In the genomic region with DNA sequence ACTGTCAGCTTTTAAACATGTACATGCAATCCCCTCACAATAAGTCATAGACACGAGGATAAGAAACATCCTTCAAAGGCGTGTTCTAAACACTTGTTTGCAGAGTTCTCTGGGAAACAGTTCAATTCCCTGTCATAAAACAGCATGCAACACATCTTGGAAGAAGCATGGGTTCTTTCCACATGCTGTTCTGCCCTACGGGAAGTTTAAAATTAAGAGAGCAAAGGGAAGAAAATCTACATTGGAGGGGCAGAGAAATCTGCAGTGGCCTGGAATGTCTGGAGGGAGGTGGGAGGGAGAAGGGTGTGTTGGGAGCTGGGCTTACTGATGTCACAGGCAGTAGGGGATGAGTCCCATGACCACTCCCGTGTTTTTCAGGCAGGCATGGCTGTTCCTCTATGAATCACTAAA, we compare ENCODE assay signal across 17 cellular contexts.
DNase-seq lines count a peak whose midpoint lies in the region; ATAC-seq, FAIRE-seq and TF ChIP-seq lines count a peak whose summit lies in the region.
"Had no signal": no experiment of that assay in that cellular context is flagged by ENCODE, and none has a peak within 500 bp of the region (broad histone marks: within the 10 kb centered on the region; RNA-seq: fewer than 3 reads in every experiment).

No MANE protein-coding gene starts in this region.

- H3K27ac ChIP-seq in sigmoid colon (peak overlapping the region in 3 of 4 donors; percentile 4 to 38 (median 12)), body of pancreas (no peak overlapping the region)
- H3K27ac ChIP-seq: heart left ventricle had no signal

- no peak for TF ChIP-seq POLR2A in sigmoid colon (IDR thresholded peaks at IDR 0.05)
- TF ChIP-seq POLR2A in body of pancreas (IDR thresholded peaks at IDR 0.05): no peak

- no peaks in the 10 kb centered on the region for H3K9me3 ChIP-seq in sigmoid colon
- H3K9me3 ChIP-seq in body of pancreas: no peaks in the 10 kb centered on the region
- H3K9me3 ChIP-seq: heart left ventricle had no signal

- peaks cover 11% of the 10 kb centered on the region for H3K4me1 Mint-ChIP-seq in activated T-cell treated with anti-CD3 and anti-CD28 coated beads, Interleukin-2, amount 50 U/mL, for 72 hours (ENCODE audit: low read depth)

- H3K27ac Mint-ChIP-seq in activated T-cell treated with anti-CD3 and anti-CD28 coated beads, Interleukin-2, amount 50 U/mL, for 72 hours: no peak overlapping the region
- H3K27ac Mint-ChIP-seq: activated T-cell treated with anti-CD3 and anti-CD28 coated beads, Interleukin-2, amount 50 U/mL, for 24 hours; IgD-negative memory B cell; stimulated activated naive CD8-positive, alpha-beta T cell treated with anti-CD3 and anti-CD28 coated beads, Interleukin-15, amount 100 ng/mL, for 72 hours had no signal

- DNase-seq in GM03348 (ENCODE audit: low spot score): peak; percentile 29
- peak; percentile 65 for DNase-seq in bronchial epithelial cell (ENCODE audit: low read depth)
- peak; percentile 35 to 63 for DNase-seq in foreskin fibroblast
- DNase-seq in sigmoid colon: no peak
- DNase-seq in cerebellum (ENCODE audit: low spot score): no peak
- no peak for DNase-seq in activated T-cell treated with anti-CD3 and anti-CD28 coated beads, Interleukin-2, amount 50 U/mL, for 72 hours
- DNase-seq in body of pancreas: no peak
- DNase-seq: activated naive CD8-positive, alpha-beta T cell treated with anti-CD3 and anti-CD28 coated beads, Interleukin-2, amount 10 ng/mL, durations not matched to agents 7 days and 5 days; activated T-cell treated with anti-CD3 and anti-CD28 coated beads, Interleukin-2, amount 50 U/mL, for 24 hours; cerebellar nuclear complex; heart left ventricle; NCI-H1930; NCI-H446; stimulated activated naive CD8-positive, alpha-beta T cell treated with anti-CD3 and anti-CD28 coated beads, Interleukin-15, amount 100 ng/mL, for 72 hours had no signal

- H3K27me3 ChIP-seq in bronchial epithelial cell (ENCODE audit: control insufficient read depth, insufficient read depth, low read length) (no peaks in the 10 kb centered on the region), sigmoid colon (no peaks in the 10 kb centered on the region), body of pancreas (no peaks in the 10 kb centered on the region)

- H3K36me3 Mint-ChIP-seq in activated T-cell treated with anti-CD3 and anti-CD28 coated beads, Interleukin-2, amount 50 U/mL, for 72 hours (ENCODE audit: insufficient read depth in 2 of 2): no peaks in the 10 kb centered on the region
- H3K36me3 Mint-ChIP-seq: IgD-negative memory B cell had no signal

- ATAC-seq in activated T-cell treated with anti-CD3 and anti-CD28 coated beads, Interleukin-2, amount 50 U/mL, for 72 hours (replicated peaks in 1 of 2): no peak
- ATAC-seq in GM19035 (IDR thresholded peaks at IDR 0.05; ENCODE audit: unreplicated experiment) (no peak), body of pancreas (no peak)
- ATAC-seq: heart left ventricle; stimulated activated naive CD8-positive, alpha-beta T cell treated with anti-CD3 and anti-CD28 coated beads, Interleukin-15, amount 100 ng/mL, for 72 hours had no signal

- H3K4me3 ChIP-seq in bronchial epithelial cell (ENCODE audit: low read depth, low read length) (no peak overlapping the region), foreskin fibroblast (ENCODE audit: low read depth in 1 of 2, low read length in 2 of 2) (no peak overlapping the region), sigmoid colon (no peak overlapping the region), body of pancreas (no peak overlapping the region)
- H3K4me3 ChIP-seq: heart left ventricle had no signal

- TF ChIP-seq EP300 in sigmoid colon (IDR thresholded peaks at IDR 0.05): no peak

- H3K4me1 ChIP-seq in sigmoid colon: peaks cover 0 to 8% (median 4%) of the 10 kb centered on the region in 4 donors
- H3K4me1 ChIP-seq in body of pancreas: no peaks in the 10 kb centered on the region

- no peak overlapping the region for H3K4me3 Mint-ChIP-seq in activated T-cell treated with anti-CD3 and anti-CD28 coated beads, Interleukin-2, amount 50 U/mL, for 72 hours
- H3K4me3 Mint-ChIP-seq: activated T-cell treated with anti-CD3 and anti-CD28 coated beads, Interleukin-2, amount 50 U/mL, for 24 hours; IgD-negative memory B cell; neural crest cell; stimulated activated naive CD8-positive, alpha-beta T cell treated with anti-CD3 and anti-CD28 coated beads, Interleukin-15, amount 100 ng/mL, for 72 hours had no signal

- TF ChIP-seq CTCF in bronchial epithelial cell (IDR thresholded peaks at IDR 0.05; ENCODE audit: insufficient read depth, low read length, severe bottlenecking): no peak
- no peak for TF ChIP-seq CTCF in foreskin fibroblast (IDR thresholded peaks at IDR 0.05; ENCODE audit: low read depth, low read length)
- TF ChIP-seq CTCF in sigmoid colon (IDR thresholded peaks at IDR 0.05): no peak
- TF ChIP-seq CTCF in body of pancreas (IDR thresholded peaks at IDR 0.05): no peak

- no peaks in the 10 kb centered on the region for H3K27me3 Mint-ChIP-seq in activated T-cell treated with anti-CD3 and anti-CD28 coated beads, Interleukin-2, amount 50 U/mL, for 72 hours (ENCODE audit: low read depth)
- H3K27me3 Mint-ChIP-seq: stimulated activated naive CD8-positive, alpha-beta T cell treated with anti-CD3 and anti-CD28 coated beads, Interleukin-15, amount 100 ng/mL, for 72 hours had no signal

- H3K36me3 ChIP-seq in bronchial epithelial cell (ENCODE audit: control insufficient read depth, insufficient read depth, low read length) (no peaks in the 10 kb centered on the region), sigmoid colon (no peaks in the 10 kb centered on the region), body of pancreas (replicated peaks in 1 of 2; ENCODE audit: insufficient read depth in 1 of 2, low read depth in 2 of 2) (no peaks in the 10 kb centered on the region)
- H3K36me3 ChIP-seq: heart left ventricle had no signal

- FAIRE-seq in bronchial epithelial cell (lab: Jason Lieb, UNC): no peak

- WGBS in sigmoid colon, 2 donors: 25 to 63% methylated on average over 4 of the region's 4 CpGs
- 44 to 58% methylated on average over 4 of the region's 4 CpGs for WGBS in body of pancreas, 2 donors

- peaks cover 0 to 2% of the 10 kb centered on the region in 2 donors for H3K9me3 Mint-ChIP-seq in activated T-cell treated with anti-CD3 and anti-CD28 coated beads, Interleukin-2, amount 50 U/mL, for 72 hours
- H3K9me3 Mint-ChIP-seq: activated T-cell treated with anti-CD3 and anti-CD28 coated beads, Interleukin-2, amount 50 U/mL, for 24 hours; IgD-negative memory B cell; stimulated activated naive CD8-positive, alpha-beta T cell treated with anti-CD3 and anti-CD28 coated beads, Interleukin-15, amount 100 ng/mL, for 72 hours had no signal

- intact Hi-C loops in sigmoid colon (cut with DNase I): no loop called here
- intact Hi-C loops in body of pancreas (cut with DNase I): no loop called here

Comparison
In these comparisons a context has a peak if more than half of its experiments do, and no peak if none do; other contexts are left out.
1. DNase-seq: peak in GM03348 (single experiment), bronchial epithelial cell (single experiment) and foreskin fibroblast (2 of 2); none in sigmoid colon (single experiment), cerebellum (single experiment), activated T-cell treated with anti-CD3 and anti-CD28 coated beads, Interleukin-2, amount 50 U/mL, for 72 hours (0 of 2) and body of pancreas (0 of 4).
2. H3K27ac ChIP-seq: peak in sigmoid colon (3 of 4); none in body of pancreas (0 of 4).